Comparison of ENCODE assay signal across 1 cellular context in genomic region chr11:71343828-71344400, GRCh38.
TF ChIP-seq lines count a peak whose summit lies in the region.

No MANE protein-coding gene starts in this region.

TF ChIP-seq in IMR-90, 13 proteins besides CTCF, POLR2A, EP300 and RAD21 (continued from another document):
- TF ChIP-seq MAFK (IDR thresholded peaks at IDR 0.05; ENCODE audit: low read depth, low read length) (no peak), RFX5 (IDR thresholded peaks at IDR 0.05; ENCODE audit: low read depth, low read length) (no peak), CEBPB (IDR thresholded peaks at IDR 0.05; ENCODE audit: low read depth, low read length) (no peak), RCOR1 (IDR thresholded peaks at IDR 0.05; ENCODE audit: insufficient replicate concordance, low read length) (no peak), SMC3 (IDR thresholded peaks at IDR 0.05; ENCODE audit: low read depth, low read length) (no peak)
